ENCODE assay signal across 8 cellular contexts in the genomic region with DNA sequence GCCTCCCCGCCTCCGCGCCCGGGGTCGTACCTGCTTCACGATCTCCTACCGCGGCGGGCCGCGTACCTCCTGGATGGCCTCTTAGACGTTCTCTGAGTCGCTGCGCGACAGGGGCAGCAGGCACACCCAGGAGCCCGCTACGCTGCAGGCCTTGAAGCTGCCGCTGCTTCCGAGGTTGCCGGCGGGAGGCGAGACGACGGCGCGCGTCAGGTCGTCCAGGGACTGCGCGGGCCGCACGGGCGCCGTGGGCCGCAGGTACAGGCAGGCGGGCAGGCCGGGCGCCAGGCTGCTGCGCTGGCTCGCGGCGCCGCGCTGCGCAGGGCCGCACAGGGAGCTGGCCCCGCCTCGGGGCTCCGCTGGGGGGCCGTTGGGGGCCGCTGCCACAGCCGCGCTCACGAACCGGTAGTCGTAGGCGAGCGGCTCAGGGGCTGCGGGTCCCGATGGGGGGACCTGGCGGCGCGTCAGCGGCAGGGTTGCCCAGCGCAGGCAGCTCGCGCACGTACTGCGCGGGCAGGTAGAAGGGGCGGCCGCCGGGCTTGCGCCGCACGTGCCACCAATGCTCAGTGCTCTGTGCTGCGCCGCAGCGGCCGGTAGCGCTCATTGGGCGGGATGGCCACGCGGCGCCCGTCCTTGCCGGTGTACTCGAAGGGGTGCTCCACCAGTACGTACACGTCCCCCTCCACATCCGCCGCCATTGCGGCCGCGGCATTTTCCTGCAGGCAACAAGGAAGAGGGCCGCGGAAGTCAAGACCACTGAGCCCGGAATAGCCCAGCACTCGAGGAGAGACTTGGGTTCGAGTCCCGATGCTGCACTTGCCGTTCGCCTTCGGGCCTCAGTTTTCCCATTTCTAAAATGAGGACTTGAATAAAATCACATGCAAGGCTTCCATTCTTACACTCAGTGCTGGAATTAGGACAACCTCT.
DNase-seq lines count a peak whose midpoint lies in the region; ATAC-seq and TF ChIP-seq lines count a peak whose summit lies in the region.

No MANE protein-coding gene starts in this region.

- no peak for DNase-seq in AG04449 (ENCODE audit: low read depth, low spot score)
- no peak for DNase-seq in HFFc6
- peak; percentile 57 for DNase-seq in activated naive CD8-positive, alpha-beta T cell treated with anti-CD3 and anti-CD28 coated beads for 36 hours
- DNase-seq in islet precursor cell = peak; percentile 80
- DNase-seq in stimulated activated naive CD8-positive, alpha-beta T cell treated with anti-CD3 and anti-CD28 coated beads, Interleukin-15, Interleukin-2, amounts not matched to agents 100 U/mL and 50 U/mL, for 24 hours = no peak
- DNase-seq in globus pallidus (ENCODE audit: low spot score) = no peak
- DNase-seq in NCI-H1436 (lab: John Stamatoyannopoulos, UW) = no peak

- H3K27ac Mint-ChIP-seq in HFFc6 = no peak overlapping the region
- H3K27ac Mint-ChIP-seq in activated naive CD8-positive, alpha-beta T cell treated with anti-CD3 and anti-CD28 coated beads for 36 hours = no peak overlapping the region

- no peaks in the 10 kb centered on the region for H3K36me3 Mint-ChIP-seq in HFFc6 (ENCODE audit: low read depth)
- H3K36me3 Mint-ChIP-seq in activated naive CD8-positive, alpha-beta T cell treated with anti-CD3 and anti-CD28 coated beads for 36 hours = no peaks in the 10 kb centered on the region

- CTCF ChIA-PET in AG04449 (lab: Yijun Ruan, JAX) = interaction anchor here (1.0 to 5.8 kb wide), 10 partner anchors 11 to 182 kb away, joined by 3 to 37 read pairs (median 4); no protein-coding TSS in a partner anchor

- ATAC-seq in stimulated activated naive CD8-positive, alpha-beta T cell treated with anti-CD3 and anti-CD28 coated beads, Interleukin-15, Interleukin-2, amounts not matched to agents 100 U/mL and 50 U/mL, for 24 hours = peak; percentile 15
- ATAC-seq in GM19395 (IDR thresholded peaks at IDR 0.05; ENCODE audit: unreplicated experiment) = no peak

- H3K9me3 Mint-ChIP-seq in HFFc6 = no peaks in the 10 kb centered on the region
- H3K9me3 Mint-ChIP-seq in activated naive CD8-positive, alpha-beta T cell treated with anti-CD3 and anti-CD28 coated beads for 36 hours = no peaks in the 10 kb centered on the region

- TF ChIP-seq CTCF in AG04449 (IDR thresholded peaks at IDR 0.05; ENCODE audit: insufficient read depth, low read length, missing control alignments) (no peak), HFFc6 (IDR thresholded peaks at IDR 0.05) (no peak)

- POLR2A ChIA-PET in AG04449 (lab: Yijun Ruan, JAX) = no interaction called here

- peak overlapping the region; percentile 72 for H3K4me3 Mint-ChIP-seq in HFFc6
- H3K4me3 Mint-ChIP-seq in activated naive CD8-positive, alpha-beta T cell treated with anti-CD3 and anti-CD28 coated beads for 36 hours = peak overlapping the region; percentile 48

- peak overlapping the region; percentile 12; the same call in 1 of the 2 replicates for H3K4me3 ChIP-seq in AG04449 (ENCODE audit: low read depth, low read length)

- peaks cover 8% of the 10 kb centered on the region; the same call in 1 of the 2 replicates for H3K27me3 Mint-ChIP-seq in HFFc6 (ENCODE audit: insufficient read depth)
- H3K27me3 Mint-ChIP-seq in activated naive CD8-positive, alpha-beta T cell treated with anti-CD3 and anti-CD28 coated beads for 36 hours = peaks cover 20% of the 10 kb centered on the region

- H3K4me1 Mint-ChIP-seq in HFFc6 (ENCODE audit: low read depth) = peaks cover 12% of the 10 kb centered on the region
- peaks cover 31% of the 10 kb centered on the region for H3K4me1 Mint-ChIP-seq in activated naive CD8-positive, alpha-beta T cell treated with anti-CD3 and anti-CD28 coated beads for 36 hours

Comparison
In these comparisons a context has a peak if more than half of its experiments do, and no peak if none do; other contexts are left out.
1. DNase-seq: peak in activated naive CD8-positive, alpha-beta T cell treated with anti-CD3 and anti-CD28 coated beads for 36 hours (single experiment) and islet precursor cell (single experiment); none in AG04449 (single experiment), HFFc6 (single experiment), stimulated activated naive CD8-positive, alpha-beta T cell treated with anti-CD3 and anti-CD28 coated beads, Interleukin-15, Interleukin-2, amounts not matched to agents 100 U/mL and 50 U/mL, for 24 hours (single experiment), globus pallidus (single experiment) and NCI-H1436 (single experiment).